In the genomic region with DNA sequence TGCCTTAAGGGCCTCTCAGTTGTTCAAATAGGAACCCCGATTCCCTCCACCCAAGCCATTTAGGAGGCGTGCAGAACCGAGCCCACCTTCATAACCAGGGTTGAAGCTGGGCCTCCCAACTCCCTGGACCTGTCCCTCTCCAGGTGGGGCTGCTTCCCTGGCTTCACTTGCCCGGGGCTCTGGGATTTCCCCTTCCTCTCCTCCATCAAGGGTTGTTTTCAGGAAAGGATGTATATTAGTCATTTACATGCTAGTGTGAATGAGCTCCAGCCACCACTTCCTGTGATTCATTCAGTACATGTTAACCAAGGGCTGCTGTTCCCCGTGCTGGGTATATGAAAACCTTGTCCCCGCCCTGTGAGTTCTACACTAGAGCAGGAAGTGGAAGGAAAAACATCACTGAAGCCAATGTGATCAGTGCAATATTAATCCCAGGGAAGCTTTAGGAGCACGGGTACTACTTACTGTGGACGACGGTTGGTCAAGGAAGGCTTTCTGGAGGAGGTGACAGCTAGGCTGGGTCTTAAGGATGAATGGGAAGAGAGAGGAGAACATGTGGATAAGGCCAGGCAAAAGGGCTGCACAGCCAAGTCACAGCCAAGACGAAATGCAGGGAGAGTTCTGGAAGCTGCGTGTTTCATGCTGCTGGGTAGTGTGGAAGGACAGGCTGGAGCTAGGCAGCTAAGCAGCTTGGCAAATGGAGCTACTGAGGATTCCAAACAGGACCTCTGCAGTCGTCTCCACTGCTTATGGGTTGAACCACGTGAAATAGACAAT, we compare ENCODE assay signal across 10 cellular contexts.
DNase-seq lines count a peak whose midpoint lies in the region; ATAC-seq and TF ChIP-seq lines count a peak whose summit lies in the region.
"Had no signal": no experiment of that assay in that cellular context is flagged by ENCODE, and none has a peak within 500 bp of the region (broad histone marks: within the 10 kb centered on the region; RNA-seq: fewer than 3 reads in every experiment).

No MANE protein-coding gene starts in this region.

- DNase-seq in Daoy (ENCODE audit: low read depth): peak; percentile 97
- peak; percentile 81 for DNase-seq in MG63
- DNase-seq in mesenteric fat pad (ENCODE audit: low spot score): peak; percentile 68
- DNase-seq in NCI-H1105 treated with DMSO at 0.1 percent for 48 hours (lab: John Stamatoyannopoulos, UW): no peak
- DNase-seq: esophagus squamous epithelium, GDM1 had no signal

- no peak for TF ChIP-seq POLR2A in GM18505 (IDR thresholded peaks at IDR 0.05; ENCODE audit: borderline replicate concordance, extremely low read depth, insufficient read depth, insufficient read length)

- H3K4me3 ChIP-seq in MG63: no peak overlapping the region

- H3K36me3 ChIP-seq in MG63: no peaks in the 10 kb centered on the region
- H3K36me3 ChIP-seq: esophagus squamous epithelium had no signal

- no peaks in the 10 kb centered on the region for H3K27me3 Mint-ChIP-seq in activated naive CD8-positive, alpha-beta T cell

- no peak overlapping the region for H3K4me3 Mint-ChIP-seq in activated naive CD8-positive, alpha-beta T cell

- no peaks in the 10 kb centered on the region for H3K27me3 ChIP-seq in MG63

- H3K27ac Mint-ChIP-seq in activated naive CD8-positive, alpha-beta T cell: peak overlapping the region; percentile 92

- peaks cover 26% of the 10 kb centered on the region for H3K4me1 Mint-ChIP-seq in activated naive CD8-positive, alpha-beta T cell (ENCODE audit: low read depth)

- ATAC-seq in GM18505 (IDR thresholded peaks at IDR 0.05; ENCODE audit: unreplicated experiment) (no peak), GM21367 (IDR thresholded peaks at IDR 0.05; ENCODE audit: unreplicated experiment) (no peak), HG03175 (IDR thresholded peaks at IDR 0.05; ENCODE audit: unreplicated experiment) (no peak)

- H3K36me3 Mint-ChIP-seq in activated naive CD8-positive, alpha-beta T cell: no peaks in the 10 kb centered on the region

- H3K9me3 ChIP-seq in MG63: no peaks in the 10 kb centered on the region
- H3K9me3 ChIP-seq: esophagus squamous epithelium had no signal

- H3K9me3 Mint-ChIP-seq in activated naive CD8-positive, alpha-beta T cell (ENCODE audit: low read depth): no peaks in the 10 kb centered on the region
